In genomic region chr12:104790296-104791125, GRCh38 we compare ENCODE assay signal across 9 cellular contexts.
A peak's percentile ranks its signal among the peaks of the same experiment; 100 is the strongest.
DNase-seq lines count a peak whose midpoint lies in the region; ATAC-seq, FAIRE-seq and TF ChIP-seq lines count a peak whose summit lies in the region.
"Had no signal": no experiment of that assay in that cellular context is flagged by ENCODE, and none has a peak within 500 bp of the region (broad histone marks: within the 10 kb centered on the region; RNA-seq: fewer than 3 reads in every experiment).

No MANE protein-coding gene starts in this region.

- H3F3A ChIP-seq in SK-N-SH (replicated peaks; ENCODE audit: insufficient read depth), result no peaks in the 10 kb centered on the region

- peak; percentile 50 for TF ChIP-seq RAD21 in SK-N-SH (IDR thresholded peaks at IDR 0.05; ENCODE audit: low read length)
- no peak for TF ChIP-seq RAD21 in HepG2 (CRISPR knock-in tag; IDR thresholded peaks at IDR 0.05)

- TF ChIP-seq CTCF in SK-N-SH (IDR thresholded peaks at IDR 0.05) (peak; percentile 60), mammary epithelial cell (conservative IDR thresholded peaks at IDR 0.05 in 1 of 2, IDR thresholded peaks at IDR 0.05 in 1 of 2; ENCODE audit: extremely low read depth in 1 of 2, insufficient read depth in 1 of 2, low read depth in 1 of 2, low read length in 2 of 2) (peak; percentile 52 to 53), HepG2 (CRISPR knock-in tag; IDR thresholded peaks at IDR 0.05) (peak; percentile 80)

- no peaks in the 10 kb centered on the region for H3K36me3 ChIP-seq in SK-N-SH (replicated peaks in 1 of 2; ENCODE audit: control insufficient read depth in 1 of 2, insufficient read depth in 2 of 2, low read length in 1 of 2)
- no peaks in the 10 kb centered on the region for H3K36me3 ChIP-seq in mammary epithelial cell (ENCODE audit: insufficient read depth, low read length)
- no peaks in the 10 kb centered on the region; a peak in 1 of 5 replicates for H3K36me3 ChIP-seq in HepG2 (replicated peaks in 1 of 2; ENCODE audit: control insufficient read depth in 1 of 2, insufficient read depth in 2 of 2, low read length in 2 of 2)

- no peaks in the 10 kb centered on the region for H3K9me2 ChIP-seq in SK-N-SH

- ATAC-seq in SK-N-SH treated with all-trans-retinoic acid at 6 μM for 48 hours, result no peak
- peak; percentile 94 for ATAC-seq in HepG2
- ATAC-seq in HG03039 (IDR thresholded peaks at IDR 0.05; ENCODE audit: unreplicated experiment), result no peak

- peak; percentile 56 for FAIRE-seq in HepG2 (lab: Jason Lieb, UNC)
- FAIRE-seq: endometrium had no signal

- H3K79me2 ChIP-seq in SK-N-SH (ENCODE audit: insufficient read depth) (no peaks in the 10 kb centered on the region), mammary epithelial cell (ENCODE audit: insufficient read depth, low read length) (no peaks in the 10 kb centered on the region), HepG2 (ENCODE audit: insufficient read depth, low read length) (no peaks in the 10 kb centered on the region)

- 70% methylated on average over 19 of the region's 19 CpGs for WGBS in SK-N-SH (ENCODE audit: low lambda C conversion rate)
- 66% methylated on average over 18 of the region's 19 CpGs for WGBS in mammary epithelial cell (ENCODE audit: low coverage, missing lambda C conversion rate)
- 12% methylated on average over 16 of the region's 19 CpGs for WGBS in HepG2 (ENCODE audit: low lambda C conversion rate)

- no TSS peak for BruUV-seq in mammary epithelial cell (replicated peaks; lab: Mats Ljungman, UMichigan)
- no TSS peak for BruUV-seq in HepG2 (replicated peaks; lab: Mats Ljungman, UMichigan)

- TF ChIP-seq POLR2A in HepG2 (IDR thresholded peaks at IDR 0.05; ENCODE audit: insufficient read depth in 1 of 2, low read depth in 2 of 2, low read length in 2 of 2), result no peak

- H3K27ac ChIP-seq in SK-N-SH (ENCODE audit: low read depth in 2 of 2, low read length in 1 of 2) (no peak overlapping the region), mammary epithelial cell (ENCODE audit: insufficient read depth, low read depth, low read length) (no peak overlapping the region), HepG2 (ENCODE audit: extremely low read length, insufficient read depth, low read length) (no peak overlapping the region)

- TF ChIP-seq EP300 in SK-N-SH (IDR thresholded peaks at IDR 0.05; ENCODE audit: borderline replicate concordance in 1 of 2, low read depth in 1 of 2, low read length in 1 of 2) (no peak), HepG2 (IDR thresholded peaks at IDR 0.05; ENCODE audit: low read depth in 2 of 2, low read length in 2 of 2) (no peak), HepG2 (CRISPR knock-in tag; IDR thresholded peaks at IDR 0.05; ENCODE audit: borderline replicate concordance) (no peak)

- no peaks in the 10 kb centered on the region for H3K9me3 ChIP-seq in SK-N-SH
- no peaks in the 10 kb centered on the region for H3K9me3 ChIP-seq in mammary epithelial cell (replicated peaks; ENCODE audit: insufficient read depth, low read length)
- no peaks in the 10 kb centered on the region for H3K9me3 ChIP-seq in HepG2 (ENCODE audit: low read length)

- H3K4me3 ChIP-seq in SK-N-SH (ENCODE audit: low read depth in 2 of 2, low read length in 1 of 2), result no peak overlapping the region
- H3K4me3 ChIP-seq in mammary epithelial cell (replicated peaks in 1 of 3; ENCODE audit: insufficient read depth in 1 of 3, low read depth in 2 of 3, low read length in 3 of 3), result no peak overlapping the region
- H3K4me3 ChIP-seq in HepG2 (replicated peaks in 1 of 3; ENCODE audit: insufficient read depth in 1 of 3, low read depth in 2 of 3, low read length in 3 of 3), result peak overlapping the region in 1 of 3 experiments; percentile 11; a peak in 2 of 6 replicates

- H3K9ac ChIP-seq in SK-N-SH (no peak overlapping the region), mammary epithelial cell (ENCODE audit: insufficient read depth, low read length) (no peak overlapping the region), HepG2 (ENCODE audit: insufficient read depth, low read depth, low read length) (no peak overlapping the region)

- dilution Hi-C loops in mammary epithelial cell (cut with HindIII; ENCODE audit: low sequenced_read_pairs), result no loop called here

- intact Hi-C loops in mammary epithelial cell (cut with micrococcal nuclease), result no loop called here
- intact Hi-C loops in HepG2 (cut with micrococcal nuclease; ENCODE audit: unreplicated experiment), result loop anchor here (5.0 kb wide), 1 partner anchor 262 kb away; no protein-coding TSS in a partner anchor

- H3K4me1 ChIP-seq in SK-N-SH (ENCODE audit: control insufficient read depth in 1 of 2, insufficient read depth in 2 of 2, low read depth in 1 of 2, low read length in 1 of 2) (peaks cover 4 to 5% of the 10 kb centered on the region in 2 experiments; a peak in 2 of 4 replicates), mammary epithelial cell (ENCODE audit: insufficient read depth, low read length) (peaks cover 12% of the 10 kb centered on the region), HepG2 (ENCODE audit: insufficient read depth, low read length) (0 out of 2 replicates have a peak, but pooled peaks cover 8% of the 10 kb centered on the region)

- DNase-seq in SK-N-SH (peak; percentile 50), T-helper 2 cell (peak; percentile 2 to 32 (median 19)), mammary epithelial cell (no peak), HepG2 (ENCODE audit: low spot score) (peak; percentile 5), NCI-H774 (lab: John Stamatoyannopoulos, UW) (no peak)
- peak; percentile 9 to 10 for DNase-seq in stimulated activated CD8-positive, alpha-beta memory T cell treated with anti-CD3 and anti-CD28 coated beads, Interleukin-4, amount 100 ng/mL, for 1 hour (ENCODE audit: low read depth in 2 of 2, low spot score in 1 of 2)

- CTCF ChIA-PET in SK-N-SH (lab: Yijun Ruan, JAX), result interaction anchor here (0.6 to 2.9 kb wide), 22 partner anchors 9 to 408 kb away, joined by 3 to 13 read pairs (median 4); no protein-coding TSS in a partner anchor
- CTCF ChIA-PET in mammary epithelial cell (lab: Charles Lee; ENCODE audit: low non-redundant PET), result no interaction called here
- CTCF ChIA-PET in HepG2 (lab: Yijun Ruan, JAX; ENCODE audit: low intra/inter-chr PET ratio, low total read pairs), result no interaction called here

- POLR2A ChIA-PET in SK-N-SH (lab: Yijun Ruan, JAX), result no interaction called here
- POLR2A ChIA-PET in HepG2 (lab: Yijun Ruan, JAX), result no interaction called here

- no peaks in the 10 kb centered on the region for H4K20me1 ChIP-seq in SK-N-SH (ENCODE audit: insufficient read depth)
- no peaks in the 10 kb centered on the region for H4K20me1 ChIP-seq in mammary epithelial cell (ENCODE audit: insufficient read depth, low read length)
- H4K20me1 ChIP-seq in HepG2 (ENCODE audit: insufficient read depth, low read length), result no peaks in the 10 kb centered on the region

- no peaks in the 10 kb centered on the region for H3K27me3 ChIP-seq in SK-N-SH (ENCODE audit: insufficient read depth)
- no peaks in the 10 kb centered on the region for H3K27me3 ChIP-seq in mammary epithelial cell (ENCODE audit: insufficient read depth, low read length)
- H3K27me3 ChIP-seq in HepG2 (ENCODE audit: control insufficient read depth in 1 of 2, insufficient read depth in 2 of 2, low read length in 2 of 2), result peaks cover 0 to 10% of the 10 kb centered on the region in 2 experiments; a peak in 2 of 5 replicates

- in situ Hi-C loops in mammary epithelial cell (cut with MboI; ENCODE audit: low sequenced_read_pairs in 2 of 2), result no loop called here
- in situ Hi-C loops in HepG2 (cut with HindIII; ENCODE audit: extremely low pct_ligation_motif_present, low pct_unique_long_range_greater_than_20kb), result no loop called here

- H2AFZ ChIP-seq in SK-N-SH (ENCODE audit: low read depth) (no peak overlapping the region), mammary epithelial cell (ENCODE audit: low read depth, low read length) (no peak overlapping the region), HepG2 (ENCODE audit: low read length) (peak overlapping the region; percentile 8)

- no peak overlapping the region for H3K4me2 ChIP-seq in SK-N-SH
- no peak overlapping the region for H3K4me2 ChIP-seq in mammary epithelial cell (ENCODE audit: insufficient read depth, low read depth, low read length)
- peak overlapping the region; percentile 66 for H3K4me2 ChIP-seq in HepG2 (ENCODE audit: low read depth, low read length)

TF ChIP-seq in SK-N-SH, 30 proteins besides CTCF, POLR2A, EP300 and RAD21:
- TF ChIP-seq SMC3 (IDR thresholded peaks at IDR 0.05; ENCODE audit: low read depth, low read length), result peak; percentile 21; the same call in 1 of the 2 replicates
- no peak for TF ChIP-seq YY1 (IDR thresholded peaks at IDR 0.05; ENCODE audit: low read depth)
TF ChIP-seq in SK-N-SH: peak in this region for 1.

TF ChIP-seq in SK-N-SH treated with all-trans-retinoic acid at 6 μM for 48 hours, 23 proteins besides CTCF, POLR2A, EP300 and RAD21 (continues in another document):
- no peak for TF ChIP-seq TCF4 (CRISPR knock-in tag; IDR thresholded peaks at IDR 0.05; ENCODE audit: borderline replicate concordance)
- TF ChIP-seq SNAI2 (CRISPR knock-in tag; IDR thresholded peaks at IDR 0.05), result no peak
- no peak for TF ChIP-seq ZC3H10 (CRISPR knock-in tag; IDR thresholded peaks at IDR 0.05)
- no peak for TF ChIP-seq GLIS3 (CRISPR knock-in tag; IDR thresholded peaks at IDR 0.05)
- TF ChIP-seq PPARA (CRISPR knock-in tag; IDR thresholded peaks at IDR 0.05; ENCODE audit: borderline replicate concordance), result no peak

TF ChIP-seq in HepG2, 621 proteins besides CTCF, POLR2A, EP300 and RAD21 (continues in another document):
- no peak for TF ChIP-seq ETS1 (CRISPR knock-in tag; IDR thresholded peaks at IDR 0.05)

Comparison
In these comparisons a context has a peak if more than half of its experiments do, and no peak if none do; other contexts are left out.
1. DNase-seq: peak in SK-N-SH (single experiment), T-helper 2 cell (5 of 5), HepG2 (single experiment) and stimulated activated CD8-positive, alpha-beta memory T cell treated with anti-CD3 and anti-CD28 coated beads, Interleukin-4, amount 100 ng/mL, for 1 hour (2 of 2); none in mammary epithelial cell (single experiment) and NCI-H774 (single experiment).
2. Of the 25 proteins assayed by ChIP-seq in both HepG2 and SK-N-SH: peak only in HepG2: none; only in SK-N-SH: RAD21 and SMC3; in both: CTCF; in neither: 22.
3. Peak in every context shown above with its lines, with median percentiles within 50 percentile points of each other: CTCF ChIP-seq.